ENCODE assay signal across 8 cellular contexts in the genomic region with DNA sequence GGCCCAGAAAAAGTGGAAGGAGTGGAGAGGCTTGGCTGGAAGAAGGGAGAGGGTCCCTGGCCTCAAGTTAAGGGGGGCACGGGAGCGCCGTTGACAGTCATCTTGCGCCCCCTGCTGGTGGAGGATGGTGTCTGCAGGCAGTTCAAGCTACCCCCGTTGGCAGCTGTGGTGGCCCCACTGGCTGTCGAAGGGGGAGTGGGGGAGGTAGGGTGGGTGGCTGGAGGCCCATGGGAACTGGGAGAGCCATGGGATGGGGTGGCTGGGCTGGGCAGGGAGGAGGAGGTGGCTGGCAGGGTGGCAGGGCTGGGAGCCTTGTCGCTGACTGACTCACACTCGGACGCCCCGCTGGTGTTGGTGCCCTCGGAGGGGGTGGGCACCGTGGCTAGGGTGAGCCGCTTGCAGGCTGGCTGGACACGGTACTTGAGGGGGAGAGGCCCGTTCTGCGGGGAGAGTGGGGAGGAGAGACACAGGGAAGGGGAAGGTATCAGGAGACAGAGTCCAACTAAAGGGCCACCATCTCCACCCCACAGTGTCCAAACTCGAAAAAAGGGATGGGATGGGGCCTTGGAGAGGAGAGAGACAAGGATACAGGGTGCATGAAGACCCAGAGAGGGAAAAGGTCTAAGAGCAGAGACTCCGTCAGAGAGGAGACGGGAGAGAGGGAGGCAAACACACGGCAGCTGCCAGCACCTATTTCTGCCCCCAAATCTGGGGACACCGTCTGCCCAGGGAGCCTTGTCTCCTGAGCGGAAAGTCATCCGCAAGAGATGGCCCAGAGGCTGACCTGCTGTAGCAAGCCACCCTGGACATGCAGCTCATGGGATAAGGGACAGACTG. TPM values are rescaled to one million over a fixed set of nuclear protein-coding genes. Genes with fewer than 3 reads are reported as not detected.
A peak's percentile ranks its signal among the peaks of the same experiment; 100 is the strongest.
DNase-seq lines count a peak whose midpoint lies in the region; ATAC-seq, FAIRE-seq and TF ChIP-seq lines count a peak whose summit lies in the region.

No MANE protein-coding gene starts in this region.

- H3K36me3 ChIP-seq in Caco-2 (ENCODE audit: control insufficient read depth, insufficient read depth, low read length), result peaks cover 3% of the 10 kb centered on the region
- no peaks in the 10 kb centered on the region for H3K36me3 ChIP-seq in KMS-11 (ENCODE audit: insufficient read depth)
- peaks cover 21% of the 10 kb centered on the region for H3K36me3 ChIP-seq in bronchial epithelial cell (ENCODE audit: control insufficient read depth, insufficient read depth, low read length)
- peaks cover 0 to 2% (median under 1%) of the 10 kb centered on the region in 4 donors for H3K36me3 ChIP-seq in liver (ENCODE audit: control insufficient read depth in 4 of 4, insufficient read depth in 3 of 4, low read depth in 1 of 4, low read length in 3 of 4)

- H3K27me3 Mint-ChIP-seq in Caco-2 (ENCODE audit: insufficient read depth, unreplicated experiment), result no peaks in the 10 kb centered on the region

- H4K20me1 ChIP-seq in KMS-11 (ENCODE audit: insufficient read depth), result no peaks in the 10 kb centered on the region

- H2AFZ ChIP-seq in KMS-11 (ENCODE audit: low read depth), result no peak overlapping the region

- WGBS in liver, result 49% methylated on average over 23 of the region's 23 CpGs

- H3K27ac ChIP-seq in KMS-11 (no peak overlapping the region), liver (ENCODE audit: low read depth in 1 of 2, low read length in 2 of 2) (no peak overlapping the region)

- peak overlapping the region; percentile 34 for H3K27ac Mint-ChIP-seq in Caco-2 (ENCODE audit: unreplicated experiment)

- H3K27me3 ChIP-seq in Caco-2 (replicated peaks; ENCODE audit: control insufficient read depth, insufficient read depth, low read length) (no peaks in the 10 kb centered on the region), KMS-11 (ENCODE audit: insufficient read depth, low read depth) (no peaks in the 10 kb centered on the region), bronchial epithelial cell (ENCODE audit: control insufficient read depth, insufficient read depth, low read length) (no peaks in the 10 kb centered on the region), liver (ENCODE audit: control insufficient read depth in 4 of 4, insufficient read depth in 4 of 4, low read length in 3 of 4) (no peaks in the 10 kb centered on the region)

- H3K4me3 Mint-ChIP-seq in Caco-2 (ENCODE audit: unreplicated experiment), result no peak overlapping the region

- TF ChIP-seq CTCF in Caco-2 (IDR thresholded peaks at IDR 0.05; ENCODE audit: insufficient read depth in 1 of 2, low read depth in 1 of 2, low read length in 1 of 2, severe bottlenecking in 1 of 2, unreplicated experiment in 1 of 2) (peak; percentile 93 to 97), KMS-11 (conservative IDR thresholded peaks at IDR 0.05; ENCODE audit: low read depth, low read length) (peak; percentile 98), bronchial epithelial cell (IDR thresholded peaks at IDR 0.05; ENCODE audit: insufficient read depth, low read length, severe bottlenecking) (peak; percentile 93), liver (IDR thresholded peaks at IDR 0.05; ENCODE audit: low read depth, low read length, missing input control) (peak; percentile 77)

- FAIRE-seq in bronchial epithelial cell (lab: Jason Lieb, UNC), result no peak

- intact Hi-C loops in Caco-2 (cut with micrococcal nuclease; ENCODE audit: unreplicated experiment), result loop anchor here (1.0 kb wide), 1 partner anchor 58 kb away; no protein-coding TSS in a partner anchor

- H3K9me3 Mint-ChIP-seq in Caco-2 (ENCODE audit: unreplicated experiment), result no peaks in the 10 kb centered on the region

- peaks cover 12% of the 10 kb centered on the region; the same call in 1 of the 2 replicates for H3K79me2 ChIP-seq in KMS-11 (ENCODE audit: insufficient read depth, low read depth)

- POLR2A ChIA-PET in Caco-2 (lab: Charles Lee), result interaction anchor here (0.6 to 0.7 kb wide), 2 partner anchors 28 to 177 kb away, joined by 3 to 7 read pairs; no protein-coding TSS in a partner anchor

- TSS peak; percentile 68 for BruUV-seq in Caco-2 (replicated peaks; lab: Mats Ljungman, UMichigan)

- H3K4me3 ChIP-seq in Caco-2 (ENCODE audit: low read depth, low read length) (no peak overlapping the region), KMS-11 (IDR thresholded peaks at IDR 0.05; ENCODE audit: insufficient read depth, low read depth, low read length) (no peak overlapping the region), bronchial epithelial cell (ENCODE audit: low read depth, low read length) (no peak overlapping the region), liver (ENCODE audit: low read depth in 1 of 3, low read length in 3 of 3) (no peak overlapping the region)

- CTCF ChIA-PET in Caco-2 (lab: Charles Lee), result interaction anchor here (0.6 to 1.9 kb wide), 25 partner anchors 9 to 1067 kb away, joined by 3 to 19 read pairs (median 4); a partner anchor contains a TSS

- peaks cover 6% of the 10 kb centered on the region for H3K4me1 Mint-ChIP-seq in Caco-2 (ENCODE audit: low read depth, unreplicated experiment)

- no peak for ATAC-seq in HG03469 (IDR thresholded peaks at IDR 0.05; ENCODE audit: unreplicated experiment)

- peaks cover 94% of the 10 kb centered on the region for H3K36me3 Mint-ChIP-seq in Caco-2 (ENCODE audit: insufficient read depth, unreplicated experiment)

- no peaks in the 10 kb centered on the region for H3K9me3 ChIP-seq in Caco-2
- H3K9me3 ChIP-seq in liver (ENCODE audit: control insufficient read depth in 4 of 4, low read length in 3 of 4), result no peaks in the 10 kb centered on the region

- H3K4me1 ChIP-seq in Caco-2 (peaks cover 15% of the 10 kb centered on the region), KMS-11 (ENCODE audit: low read depth, poor library complexity, severe bottlenecking) (peaks cover 19% of the 10 kb centered on the region), liver (ENCODE audit: control insufficient read depth in 4 of 4, insufficient read depth in 4 of 4, low read length in 3 of 4) (peaks cover 11 to 35% (median 24%) of the 10 kb centered on the region in 4 donors)

- H3K4me2 ChIP-seq in KMS-11, result no peak overlapping the region

- DNase-seq in Caco-2, result peak in 1 of 2 experiments; percentile 77
- DNase-seq in activated CD4-positive, CD25-positive, alpha-beta regulatory T cell treated with anti-CD3 and anti-CD28 coated beads, Interleukin-2, amount 50 U/mL, for 16 hours (ENCODE audit: low read depth, low spot score), result peak; percentile 65
- no peak for DNase-seq in bronchial epithelial cell (ENCODE audit: low read depth)
- DNase-seq in stimulated activated CD8-positive, alpha-beta memory T cell treated with anti-CD3 and anti-CD28 coated beads, Interleukin-15, amount 100 ng/mL, for 24 hours (ENCODE audit: low read depth), result peak; percentile 71
- DNase-seq in NCI-H128 (lab: John Stamatoyannopoulos, UW; ENCODE audit: unreplicated experiment), result no peak

- peak; percentile 72 to 81 for TF ChIP-seq RAD21 in liver (IDR thresholded peaks at IDR 0.05)

- H3K9ac ChIP-seq in KMS-11, result no peak overlapping the region
- no peak overlapping the region for H3K9ac ChIP-seq in liver (ENCODE audit: low read depth in 1 of 2, low read length in 2 of 2)

TF ChIP-seq in liver, 16 proteins besides CTCF, POLR2A, EP300 and RAD21 (continues in another document):
- TF ChIP-seq NR2F2 (IDR thresholded peaks at IDR 0.05) (no peak), FOXA2 (IDR thresholded peaks at IDR 0.05) (no peak)
- TF ChIP-seq, protein P1, sequence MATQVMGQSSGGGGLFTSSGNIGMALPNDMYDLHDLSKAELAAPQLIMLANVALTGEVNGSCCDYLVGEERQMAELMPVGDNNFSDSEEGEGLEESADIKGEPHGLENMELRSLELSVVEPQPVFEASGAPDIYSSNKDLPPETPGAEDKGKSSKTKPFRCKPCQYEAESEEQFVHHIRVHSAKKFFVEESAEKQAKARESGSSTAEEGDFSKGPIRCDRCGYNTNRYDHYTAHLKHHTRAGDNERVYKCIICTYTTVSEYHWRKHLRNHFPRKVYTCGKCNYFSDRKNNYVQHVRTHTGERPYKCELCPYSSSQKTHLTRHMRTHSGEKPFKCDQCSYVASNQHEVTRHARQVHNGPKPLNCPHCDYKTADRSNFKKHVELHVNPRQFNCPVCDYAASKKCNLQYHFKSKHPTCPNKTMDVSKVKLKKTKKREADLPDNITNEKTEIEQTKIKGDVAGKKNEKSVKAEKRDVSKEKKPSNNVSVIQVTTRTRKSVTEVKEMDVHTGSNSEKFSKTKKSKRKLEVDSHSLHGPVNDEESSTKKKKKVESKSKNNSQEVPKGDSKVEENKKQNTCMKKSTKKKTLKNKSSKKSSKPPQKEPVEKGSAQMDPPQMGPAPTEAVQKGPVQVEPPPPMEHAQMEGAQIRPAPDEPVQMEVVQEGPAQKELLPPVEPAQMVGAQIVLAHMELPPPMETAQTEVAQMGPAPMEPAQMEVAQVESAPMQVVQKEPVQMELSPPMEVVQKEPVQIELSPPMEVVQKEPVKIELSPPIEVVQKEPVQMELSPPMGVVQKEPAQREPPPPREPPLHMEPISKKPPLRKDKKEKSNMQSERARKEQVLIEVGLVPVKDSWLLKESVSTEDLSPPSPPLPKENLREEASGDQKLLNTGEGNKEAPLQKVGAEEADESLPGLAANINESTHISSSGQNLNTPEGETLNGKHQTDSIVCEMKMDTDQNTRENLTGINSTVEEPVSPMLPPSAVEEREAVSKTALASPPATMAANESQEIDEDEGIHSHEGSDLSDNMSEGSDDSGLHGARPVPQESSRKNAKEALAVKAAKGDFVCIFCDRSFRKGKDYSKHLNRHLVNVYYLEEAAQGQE (IDR thresholded peaks at IDR 0.05), result no peak

RNA-seq across cellular contexts. Expression of a gene that starts 5.2 kb away (rescaled TPM):
- total RNA-seq in Caco-2 (2022) (16.6 and 18.3 TPM in 2 replicates), bronchial epithelial cell (2.9 and 4.4 TPM in 2 replicates), liver (1 to 10 TPM; 4.5 to 9.0 TPM)
- polyA plus RNA-seq in liver, result 100 to 1,000 TPM in 1 of 2 donors, 10 to 100 TPM in 1; 65.6 to 152 TPM

RNA-seq across cellular contexts. Expression of a gene that starts 12.8 kb away (rescaled TPM):
- total RNA-seq in Caco-2 (2022) (91.3 and 95.1 TPM in 2 replicates), bronchial epithelial cell (1.1 and 2.3 TPM in 2 replicates), liver (1 to 10 TPM; 1.2 to 2.2 TPM)
- 1 to 10 TPM; 1.3 to 3.2 TPM for polyA plus RNA-seq in liver

RNA-seq across cellular contexts. Expression of a gene that starts 17.2 kb away (rescaled TPM):
- total RNA-seq in Caco-2 (2022) (427 and 465 TPM in 2 replicates), bronchial epithelial cell (273 and 288 TPM in 2 replicates), liver (100 to 1,000 TPM; 121 to 137 TPM)
- 100 to 1,000 TPM; 200 to 279 TPM for polyA plus RNA-seq in liver

RNA-seq across cellular contexts. Expression of a gene that starts 30.3 kb away (rescaled TPM):
- 69.7 and 72.5 TPM in 2 replicates for total RNA-seq in Caco-2 (2022)
- 10.8 and 14.2 TPM in 2 replicates for total RNA-seq in bronchial epithelial cell
- total RNA-seq in liver, result 10 to 100 TPM in 1 of 2 donors, 1 to 10 TPM in 1; 8.5 to 22.8 TPM
- 1 to 10 TPM; 3.3 to 7.7 TPM for polyA plus RNA-seq in liver

Comparison
In these comparisons a context has a peak if more than half of its experiments do, and no peak if none do; other contexts are left out.
1. DNase-seq: peak in activated CD4-positive, CD25-positive, alpha-beta regulatory T cell treated with anti-CD3 and anti-CD28 coated beads, Interleukin-2, amount 50 U/mL, for 16 hours (single experiment) and stimulated activated CD8-positive, alpha-beta memory T cell treated with anti-CD3 and anti-CD28 coated beads, Interleukin-15, amount 100 ng/mL, for 24 hours (single experiment); none in bronchial epithelial cell (single experiment) and NCI-H128 (single experiment).
2. RNA of a gene that starts 12.8 kb away (total RNA-seq): 91.3 to 95.1 TPM in Caco-2; 1.2 to 2.2 TPM in liver and 1.1 to 2.3 TPM in bronchial epithelial cell; every median in the first group is over 10 times any median in the second.
3. Peak in every context shown above with its lines, with median percentiles within 50 percentile points of each other: CTCF ChIP-seq.